ENCODE assay signal across 20 cellular contexts in the genomic region with DNA sequence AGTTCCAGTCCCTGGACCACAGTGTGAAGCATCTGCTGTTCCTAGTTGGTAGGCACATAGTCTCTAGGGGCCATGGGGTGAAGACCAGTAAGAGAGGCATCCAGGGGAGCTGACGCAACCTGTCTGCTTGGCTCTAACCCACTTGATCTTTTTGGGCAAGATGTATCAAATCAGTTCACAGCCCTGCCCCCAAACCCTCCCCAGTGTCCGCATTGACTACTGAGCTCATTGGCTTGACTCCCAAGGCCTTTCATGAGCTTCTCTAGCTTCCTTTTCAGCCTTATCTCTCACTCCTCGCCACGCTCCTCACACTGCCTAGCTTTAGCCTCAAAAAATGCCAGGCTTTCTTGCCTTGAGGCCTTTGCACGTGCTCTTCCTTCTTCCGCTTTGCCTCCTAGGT. TPM values are rescaled to one million over a fixed set of nuclear protein-coding genes. Genes with fewer than 3 reads are reported as not detected.
DNase-seq lines count a peak whose midpoint lies in the region; ATAC-seq and TF ChIP-seq lines count a peak whose summit lies in the region.
"Had no signal": no experiment of that assay in that cellular context is flagged by ENCODE, and none has a peak within 500 bp of the region (broad histone marks: within the 10 kb centered on the region; RNA-seq: fewer than 3 reads in every experiment).

No MANE protein-coding gene starts in this region.

- H3K18ac ChIP-seq in IMR-90 (ENCODE audit: low read depth, low read length) = no peak overlapping the region

- in situ Hi-C loops in IMR-90 (cut with MboI; ENCODE audit: low sequenced_read_pairs) = loop anchor here (10.0 to 25.0 kb wide), 2 partner anchors 272 to 569 kb away; no protein-coding TSS in a partner anchor

- no peaks in the 10 kb centered on the region for H3K36me3 Mint-ChIP-seq in activated naive CD8-positive, alpha-beta T cell treated with anti-CD3 and anti-CD28 coated beads, Interleukin-2, amount 10 ng/mL, durations not matched to agents 7 days and 5 days
- H3K36me3 Mint-ChIP-seq in activated naive CD8-positive, alpha-beta T cell treated with anti-CD3 and anti-CD28 coated beads for 36 hours = no peaks in the 10 kb centered on the region
- no peaks in the 10 kb centered on the region for H3K36me3 Mint-ChIP-seq in CD8-positive, alpha-beta memory T cell
- H3K36me3 Mint-ChIP-seq: CD8-positive, alpha-beta T cell; IgD-negative memory B cell had no signal

- no peaks in the 10 kb centered on the region for H3K36me3 ChIP-seq in IMR-90 (ENCODE audit: control insufficient read depth, insufficient read depth, low read length)
- H3K36me3 ChIP-seq in adrenal gland (replicated peaks in 1 of 2) = no peaks in the 10 kb centered on the region
- no peaks in the 10 kb centered on the region for H3K36me3 ChIP-seq in testis (ENCODE audit: low read depth, missing control alignments)
- H3K36me3 ChIP-seq in CD8-positive, alpha-beta memory T cell (ENCODE audit: insufficient read depth, low read length) = no peaks in the 10 kb centered on the region

- H3K4me3 Mint-ChIP-seq in activated naive CD8-positive, alpha-beta T cell treated with anti-CD3 and anti-CD28 coated beads, Interleukin-2, amount 10 ng/mL, durations not matched to agents 7 days and 5 days = no peak overlapping the region
- H3K4me3 Mint-ChIP-seq in activated naive CD8-positive, alpha-beta T cell treated with anti-CD3 and anti-CD28 coated beads for 36 hours = no peak overlapping the region
- no peak overlapping the region for H3K4me3 Mint-ChIP-seq in CD8-positive, alpha-beta memory T cell
- H3K4me3 Mint-ChIP-seq: CD8-positive, alpha-beta T cell; GM23338; HFFc6; IgD-negative memory B cell had no signal

- ATAC-seq in activated naive CD8-positive, alpha-beta T cell treated with anti-CD3 and anti-CD28 coated beads, Interleukin-2, amount 10 ng/mL, durations not matched to agents 7 days and 5 days (ENCODE audit: low read depth) = no peak
- no peak for ATAC-seq in IMR-90 (ENCODE audit: low read depth)
- ATAC-seq: A549; CD8-positive, alpha-beta T cell had no signal

- H3K4me2 ChIP-seq in IMR-90 (ENCODE audit: low read depth, low read length) = no peak overlapping the region
- H3K4me2 ChIP-seq: A549, GM23338 had no signal

- no peak for TF ChIP-seq RAD21 in IMR-90 (IDR thresholded peaks at IDR 0.05; ENCODE audit: low read length)

- H3K4me3 ChIP-seq in IMR-90 (ENCODE audit: insufficient read depth, low read depth, low read length) = no peak overlapping the region
- H3K4me3 ChIP-seq in adrenal gland = no peak overlapping the region
- H3K4me3 ChIP-seq in testis = no peak overlapping the region
- no peak overlapping the region for H3K4me3 ChIP-seq in CD8-positive, alpha-beta memory T cell (ENCODE audit: low read length)
- H3K4me3 ChIP-seq: A549, GM23338 had no signal

- H3K9me1 ChIP-seq in IMR-90 (ENCODE audit: insufficient read depth, low read length) = no peaks in the 10 kb centered on the region

- H3K4me1 ChIP-seq in IMR-90 (ENCODE audit: control insufficient read depth, insufficient read depth, low read length) (no peaks in the 10 kb centered on the region), adrenal gland (replicated peaks in 1 of 2) (peaks cover 0 to 14% of the 10 kb centered on the region in 2 donors), testis (no peaks in the 10 kb centered on the region)
- H3K4me1 ChIP-seq in CD8-positive, alpha-beta memory T cell (ENCODE audit: insufficient read depth, low read length) = no peaks in the 10 kb centered on the region

- no peaks in the 10 kb centered on the region for H3K79me1 ChIP-seq in IMR-90 (ENCODE audit: low read depth in 1 of 2, low read length in 2 of 2)

- peaks cover 8% of the 10 kb centered on the region for H3K4me1 Mint-ChIP-seq in activated naive CD8-positive, alpha-beta T cell treated with anti-CD3 and anti-CD28 coated beads, Interleukin-2, amount 10 ng/mL, durations not matched to agents 7 days and 5 days
- peaks cover 3% of the 10 kb centered on the region for H3K4me1 Mint-ChIP-seq in activated naive CD8-positive, alpha-beta T cell treated with anti-CD3 and anti-CD28 coated beads for 36 hours
- no peaks in the 10 kb centered on the region for H3K4me1 Mint-ChIP-seq in CD8-positive, alpha-beta memory T cell

- H3K4ac ChIP-seq in IMR-90 (ENCODE audit: low read depth, low read length) = no peak overlapping the region

- no peak overlapping the region for H3K56ac ChIP-seq in IMR-90 (ENCODE audit: extremely low read depth, insufficient read depth, low read length)

- no peak overlapping the region for H2AK5ac ChIP-seq in IMR-90 (ENCODE audit: low read depth, low read length)

- POLR2A ChIA-PET in activated naive CD8-positive, alpha-beta T cell treated with anti-CD3 and anti-CD28 coated beads, Interleukin-2, amount 10 ng/mL, durations not matched to agents 7 days and 5 days (lab: Charles Lee) = interaction anchor here (1.2 kb wide), 1 partner anchor 123 kb away, joined by 3 read pairs; no protein-coding TSS in a partner anchor
- POLR2A ChIA-PET in IMR-90 (lab: Charles Lee; ENCODE audit: unreplicated experiment) (no interaction called here), GM10248 (lab: Yijun Ruan, JAX) (no interaction called here)
- POLR2A ChIA-PET in CD8-positive, alpha-beta memory T cell (lab: Charles Lee) = no interaction called here

- no peak overlapping the region for H2AFZ ChIP-seq in IMR-90 (replicated peaks; ENCODE audit: low read length, poor library complexity)
- H2AFZ ChIP-seq: GM23338 had no signal

- CTCF ChIA-PET in IMR-90 (lab: Yijun Ruan, JAX) (interaction anchor here (0.9 kb wide), 1 partner anchor 122 kb away, joined by 3 read pairs; no protein-coding TSS in a partner anchor), GM10248 (lab: Yijun Ruan, JAX) (interaction anchor here (0.9 to 7.0 kb wide), 10 partner anchors 8 to 721 kb away, joined by 3 to 110 read pairs (median 4); a partner anchor contains a TSS)
- CTCF ChIA-PET in CD8-positive, alpha-beta memory T cell (lab: Charles Lee) = interaction anchor here (0.9 to 5.1 kb wide), 3 partner anchors 122 to 276 kb away, joined by 3 to 35 read pairs (median 21); no protein-coding TSS in a partner anchor

- H3K27me3 ChIP-seq in IMR-90 (ENCODE audit: control insufficient read depth, insufficient read depth, low read length) = peaks cover 12% of the 10 kb centered on the region
- H3K27me3 ChIP-seq in adrenal gland = no peaks in the 10 kb centered on the region
- no peaks in the 10 kb centered on the region for H3K27me3 ChIP-seq in testis
- H3K27me3 ChIP-seq in CD8-positive, alpha-beta memory T cell (ENCODE audit: insufficient read depth, low read length, poor library complexity, severe bottlenecking) = no peaks in the 10 kb centered on the region

- WGBS in IMR-90 (ENCODE audit: extremely low coverage in 2 of 2, insufficient read length in 1 of 2), 2 experiments = 33% methylated on average over 3 of the region's 6 CpGs; no CpG with 5 or more reads in 1 of the 2 experiments
- WGBS in adrenal gland, 4 donors = 60 to 65% (median 62%) methylated on average over 5 to 6 of the region's 6 CpGs
- WGBS in testis, 2 donors = 73 to 76% methylated on average over 6 of the region's 6 CpGs

- H3K9ac ChIP-seq in IMR-90 (ENCODE audit: low read depth, low read length) = no peak overlapping the region

- H2BK15ac ChIP-seq in IMR-90 (ENCODE audit: low read depth, low read length) = no peak overlapping the region

- no peaks in the 10 kb centered on the region for H4K20me1 ChIP-seq in IMR-90 (ENCODE audit: insufficient read depth, low read length)

- no peaks in the 10 kb centered on the region for H3K9me3 Mint-ChIP-seq in activated naive CD8-positive, alpha-beta T cell treated with anti-CD3 and anti-CD28 coated beads, Interleukin-2, amount 10 ng/mL, durations not matched to agents 7 days and 5 days
- no peaks in the 10 kb centered on the region for H3K9me3 Mint-ChIP-seq in activated naive CD8-positive, alpha-beta T cell treated with anti-CD3 and anti-CD28 coated beads for 36 hours
- H3K9me3 Mint-ChIP-seq in CD8-positive, alpha-beta memory T cell = no peaks in the 10 kb centered on the region
- H3K9me3 Mint-ChIP-seq: CD8-positive, alpha-beta T cell; GM23338; HFFc6; IgD-negative memory B cell had no signal

- H2BK120ac ChIP-seq in IMR-90 (ENCODE audit: low read depth, low read length) = no peak overlapping the region

- no peak overlapping the region for H3K23ac ChIP-seq in IMR-90 (ENCODE audit: low read depth, low read length)

- TF ChIP-seq POLR2A in IMR-90 (IDR thresholded peaks at IDR 0.05; ENCODE audit: low read depth, low read length) (no peak), adrenal gland (IDR thresholded peaks at IDR 0.05) (no peak), testis (IDR thresholded peaks at IDR 0.05) (no peak)

- H2BK20ac ChIP-seq in IMR-90 (ENCODE audit: low read depth, low read length) = no peak overlapping the region

- H2AK9ac ChIP-seq in IMR-90 (replicated peaks; ENCODE audit: low read depth, low read length, poor library complexity) = peak overlapping the region; percentile 72

- H3K27ac ChIP-seq in IMR-90 (ENCODE audit: insufficient read depth, low read length) (no peak overlapping the region), adrenal gland (no peak overlapping the region), testis (no peak overlapping the region)
- no peak overlapping the region for H3K27ac ChIP-seq in CD8-positive, alpha-beta memory T cell (ENCODE audit: low read depth, low read length)
- H3K27ac ChIP-seq: A549 had no signal

- BruUV-seq in IMR-90 (replicated peaks; lab: Mats Ljungman, UMichigan) = no TSS peak

- H4K5ac ChIP-seq in IMR-90 (ENCODE audit: low read depth, low read length) = no peak overlapping the region

- peak overlapping the region; percentile 42 for H3K27ac Mint-ChIP-seq in activated naive CD8-positive, alpha-beta T cell treated with anti-CD3 and anti-CD28 coated beads, Interleukin-2, amount 10 ng/mL, durations not matched to agents 7 days and 5 days
- H3K27ac Mint-ChIP-seq in activated naive CD8-positive, alpha-beta T cell treated with anti-CD3 and anti-CD28 coated beads for 36 hours = no peak overlapping the region
- H3K27ac Mint-ChIP-seq in CD8-positive, alpha-beta memory T cell = peak overlapping the region in 1 of 8 donors; percentile 39
- H3K27ac Mint-ChIP-seq: CD8-positive, alpha-beta T cell; GM23338; HFFc6; IgD-negative memory B cell had no signal

- no peaks in the 10 kb centered on the region for H3K9me3 ChIP-seq in IMR-90 (ENCODE audit: control insufficient read depth, insufficient read depth, low read length)
- no peaks in the 10 kb centered on the region for H3K9me3 ChIP-seq in adrenal gland (replicated peaks in 1 of 3)
- no peaks in the 10 kb centered on the region for H3K9me3 ChIP-seq in testis
- H3K9me3 ChIP-seq in CD8-positive, alpha-beta memory T cell (ENCODE audit: low read length) = no peaks in the 10 kb centered on the region
- H3K9me3 ChIP-seq: A549 had no signal

- H3K14ac ChIP-seq in IMR-90 (replicated peaks; ENCODE audit: low read depth, low read length) = no peak overlapping the region

- peaks cover 27% of the 10 kb centered on the region for H3K27me3 Mint-ChIP-seq in activated naive CD8-positive, alpha-beta T cell treated with anti-CD3 and anti-CD28 coated beads, Interleukin-2, amount 10 ng/mL, durations not matched to agents 7 days and 5 days
- peaks cover 3% of the 10 kb centered on the region for H3K27me3 Mint-ChIP-seq in activated naive CD8-positive, alpha-beta T cell treated with anti-CD3 and anti-CD28 coated beads for 36 hours
- peaks cover 5 to 13% of the 10 kb centered on the region in 2 donors for H3K27me3 Mint-ChIP-seq in CD8-positive, alpha-beta memory T cell

- intact Hi-C loops in IMR-90 (cut with micrococcal nuclease) (loop anchor here (10.0 kb wide), 2 partner anchors 682 to 722 kb away; no protein-coding TSS in a partner anchor), adrenal gland (cut with DNase I) (loop anchor here in 1 of 2 donors (10.0 kb wide), 1 partner anchor 282 kb away; no protein-coding TSS in a partner anchor), testis (cut with DNase I; ENCODE audit: low total_unique reads) (no loop called here)

- H4K8ac ChIP-seq in IMR-90 (ENCODE audit: low read depth in 2 of 2, low read length in 2 of 2) = no peak overlapping the region

- dilution Hi-C loops in IMR-90 (cut with HindIII; ENCODE audit: low sequenced_read_pairs, unreplicated experiment) = no loop called here

- no peak overlapping the region for H2BK5ac ChIP-seq in IMR-90 (ENCODE audit: low read depth, low read length, poor library complexity, severe bottlenecking)

- TF ChIP-seq CTCF in IMR-90 (conservative IDR thresholded peaks at IDR 0.05; ENCODE audit: low read depth, low read length) (no peak), adrenal gland (IDR thresholded peaks at IDR 0.05) (no peak), testis (IDR thresholded peaks at IDR 0.05) (no peak), GM10248 (IDR thresholded peaks at IDR 0.05; ENCODE audit: control extremely low read depth, extremely low read depth, low read depth, missing control alignments) (no peak)

- DNase-seq in activated naive CD8-positive, alpha-beta T cell treated with anti-CD3 and anti-CD28 coated beads, Interleukin-2, amount 10 ng/mL, durations not matched to agents 7 days and 5 days = no peak
- no peak for DNase-seq in activated naive CD8-positive, alpha-beta T cell treated with anti-CD3 and anti-CD28 coated beads for 36 hours
- DNase-seq in IMR-90 (no peak), adrenal gland (peak in 6 of 7 donors; percentile 32 to 68 (median 46)), testis (peak; percentile 90), GM10248 (ENCODE audit: extremely low spot score) (no peak)
- no peak for DNase-seq in CD8-positive, alpha-beta memory T cell
- DNase-seq: AML-193; CD8-positive, alpha-beta T cell; COR-L47; DMS 273 treated with DMSO at 0.1 percent for 48 hours; DMS79; GDM1; HFFc6; KBM-7 had no signal

- H4K91ac ChIP-seq in IMR-90 (ENCODE audit: insufficient read depth, low read depth, low read length) = no peak overlapping the region

RNA-seq across cellular contexts. Expression of a gene that starts 29.7 kb away (rescaled TPM):
- not detected for total RNA-seq in activated naive CD8-positive, alpha-beta T cell treated with anti-CD3 and anti-CD28 coated beads, Interleukin-2, amount 10 ng/mL, durations not matched to agents 7 days and 5 days
- total RNA-seq in activated naive CD8-positive, alpha-beta T cell treated with anti-CD3 and anti-CD28 coated beads for 36 hours = not detected
- total RNA-seq in IMR-90 (2012; rRNA removed) (not detected in 2 replicates), adrenal gland (10 to 100 TPM in 3 of 8 donors, 1 to 10 TPM in 2, under 1 TPM in 2, not detected in 1; 0.43 to 17.8 (median 1.9) TPM), testis (1 to 10 TPM; 2.0 to 2.2 TPM)
- polyA plus RNA-seq in IMR-90 (2012; rRNA removed) (not detected in 2 replicates), adrenal gland (100 to 1,000 TPM in 1 of 3 donors, 10 to 100 TPM in 1, 1 to 10 TPM in 1; 4.0 to 216 (median 34.7) TPM), testis (ENCODE audit: insufficient read depth, low read depth, low replicate concordance) (1.5 TPM)
- not detected in 2 replicates for polyA plus RNA-seq in IMR-90 (2012; cell fraction: cytosol; rRNA removed)
- polyA plus RNA-seq in IMR-90 (2012; cell fraction: nucleus; rRNA removed; ENCODE audit: low replicate concordance) = not detected in 2 replicates
- total RNA-seq in CD8-positive, alpha-beta memory T cell = not detected
- not detected for polyA plus RNA-seq in CD8-positive, alpha-beta memory T cell
- total RNA-seq: CD8-positive, alpha-beta T cell; Daoy; HFFc6 had no signal
- polyA plus RNA-seq: BJ, IgD-negative memory B cell had no signal

RNA-seq across cellular contexts. Expression of a gene that starts 37.9 kb away (rescaled TPM):
- not detected for total RNA-seq in activated naive CD8-positive, alpha-beta T cell treated with anti-CD3 and anti-CD28 coated beads, Interleukin-2, amount 10 ng/mL, durations not matched to agents 7 days and 5 days
- total RNA-seq in activated naive CD8-positive, alpha-beta T cell treated with anti-CD3 and anti-CD28 coated beads for 36 hours = not detected
- total RNA-seq in IMR-90 (2012; rRNA removed) (not detected in 2 replicates), adrenal gland (1 to 10 TPM in 2 of 8 donors, under 1 TPM in 4, not detected in 2; 0.14 to 2.6 (median 0.85) TPM), testis (1 to 10 TPM; 1.2 TPM)
- polyA plus RNA-seq in IMR-90 (2012; rRNA removed) (not detected in 2 replicates), adrenal gland (1 to 10 TPM in 1 of 3 donors, under 1 TPM in 2; 0.48 to 2.7 (median 0.68) TPM), testis (ENCODE audit: insufficient read depth, low read depth, low replicate concordance) (3.7 TPM)
- not detected in 2 replicates for polyA plus RNA-seq in IMR-90 (2012; cell fraction: cytosol; rRNA removed)
- polyA plus RNA-seq in IMR-90 (2012; cell fraction: nucleus; rRNA removed; ENCODE audit: low replicate concordance) = not detected in 2 replicates
- not detected for total RNA-seq in CD8-positive, alpha-beta memory T cell
- not detected for polyA plus RNA-seq in CD8-positive, alpha-beta memory T cell
- total RNA-seq: CD8-positive, alpha-beta T cell; Daoy; HFFc6 had no signal
- polyA plus RNA-seq: BJ, IgD-negative memory B cell had no signal

RNA-seq across cellular contexts. Expression of a gene that starts 40.7 kb away (rescaled TPM):
- not detected for total RNA-seq in activated naive CD8-positive, alpha-beta T cell treated with anti-CD3 and anti-CD28 coated beads, Interleukin-2, amount 10 ng/mL, durations not matched to agents 7 days and 5 days
- not detected for total RNA-seq in activated naive CD8-positive, alpha-beta T cell treated with anti-CD3 and anti-CD28 coated beads for 36 hours
- total RNA-seq in IMR-90 (2012; rRNA removed) (not detected in 2 replicates), adrenal gland (not detected), testis (1 to 10 TPM; 2.2 to 2.9 TPM)
- polyA plus RNA-seq in IMR-90 (2012; rRNA removed) (not detected in 2 replicates), adrenal gland (not detected), testis (ENCODE audit: insufficient read depth, low read depth, low replicate concordance) (4.2 TPM)
- polyA plus RNA-seq in IMR-90 (2012; cell fraction: cytosol; rRNA removed) = not detected in 2 replicates
- polyA plus RNA-seq in IMR-90 (2012; cell fraction: nucleus; rRNA removed; ENCODE audit: low replicate concordance) = not detected in 2 replicates
- not detected for total RNA-seq in CD8-positive, alpha-beta memory T cell
- not detected for polyA plus RNA-seq in CD8-positive, alpha-beta memory T cell
- total RNA-seq: CD8-positive, alpha-beta T cell; Daoy; HFFc6 had no signal
- polyA plus RNA-seq: A549, BJ, IgD-negative memory B cell had no signal

Comparison
In these comparisons a context has a peak if more than half of its experiments do, and no peak if none do; other contexts are left out.
1. DNase-seq: peak in adrenal gland (6 of 7) and testis (single experiment); none in activated naive CD8-positive, alpha-beta T cell treated with anti-CD3 and anti-CD28 coated beads, Interleukin-2, amount 10 ng/mL, durations not matched to agents 7 days and 5 days (single experiment), activated naive CD8-positive, alpha-beta T cell treated with anti-CD3 and anti-CD28 coated beads for 36 hours (single experiment), IMR-90 (single experiment), GM10248 (single experiment) and CD8-positive, alpha-beta memory T cell (0 of 5).